In genomic region chr7:32891800-32892520, GRCh38 we compare ENCODE assay signal across 8 cellular contexts. TPM values are rescaled to one million over a fixed set of nuclear protein-coding genes. Genes with fewer than 3 reads are reported as not detected.
DNase-seq lines count a peak whose midpoint lies in the region; ATAC-seq and TF ChIP-seq lines count a peak whose summit lies in the region.

No MANE protein-coding gene starts in this region.

- peak; percentile 70 for TF ChIP-seq POLR2A in prostate gland (IDR thresholded peaks at IDR 0.05)

- DNase-seq in GM13976 (ENCODE audit: low spot score) (peak; percentile 92), NCI-H1436 treated with DMSO at 0.1 percent for 48 hours (lab: John Stamatoyannopoulos, UW) (peak; percentile 56), T follicular helper cell (ENCODE audit: low read depth) (peak; percentile 96), amniotic epithelial cell (ENCODE audit: low read depth) (peak; percentile 88), left ventricle myocardium inferior (peak; percentile 99), prostate gland (ENCODE audit: low spot score) (peak; percentile 96)

- intact Hi-C loops in left ventricle myocardium inferior (cut with micrococcal nuclease) (loop anchor here (10.0 kb wide), 1 partner anchor 53 kb away; no protein-coding TSS in a partner anchor), prostate gland (cut with DNase I) (loop anchor here (5.0 to 10.0 kb wide), 4 partner anchors 50 to 170 kb away; partner anchors contain the start of genes FKBP9 and NT5C3A)

- TF ChIP-seq CTCF in GM13976 (IDR thresholded peaks at IDR 0.05; ENCODE audit: borderline replicate concordance, control extremely low read depth, extremely low read depth, insufficient read depth, missing control alignments) = no peak
- TF ChIP-seq CTCF in left ventricle myocardium inferior (IDR thresholded peaks at IDR 0.05; ENCODE audit: borderline replicate concordance) = no peak
- TF ChIP-seq CTCF in prostate gland (IDR thresholded peaks at IDR 0.05) = no peak

- peak; percentile 50 for ATAC-seq in HG02852 (IDR thresholded peaks at IDR 0.05; ENCODE audit: unreplicated experiment)

- H3K4me3 ChIP-seq in left ventricle myocardium inferior = peak overlapping the region; percentile 84
- H3K4me3 ChIP-seq in prostate gland = peak overlapping the region; percentile 94 to 99
- peak overlapping the region; percentile 99 for H3K4me3 ChIP-seq in urinary bladder (ENCODE audit: low read depth, low read length)

- WGBS in prostate gland = under 1% methylated on average over 34 of the region's 85 CpGs
- WGBS in urinary bladder = under 1% methylated on average over 79 of the region's 85 CpGs

- no peaks in the 10 kb centered on the region for H3K9me3 ChIP-seq in left ventricle myocardium inferior (replicated peaks)
- no peaks in the 10 kb centered on the region for H3K9me3 ChIP-seq in prostate gland

- H3K4me1 ChIP-seq in left ventricle myocardium inferior (peaks cover 52% of the 10 kb centered on the region), prostate gland (replicated peaks) (peaks cover 5% of the 10 kb centered on the region), urinary bladder (ENCODE audit: insufficient read depth) (no peaks in the 10 kb centered on the region)

- H3K36me3 ChIP-seq in left ventricle myocardium inferior (no peaks in the 10 kb centered on the region), prostate gland (no peaks in the 10 kb centered on the region), urinary bladder (ENCODE audit: insufficient read depth) (no peaks in the 10 kb centered on the region)

- in situ Hi-C loops in GM13976 (cut with MboI; ENCODE audit: low sequenced_read_pairs, unreplicated experiment) = no loop called here

- H3K27me3 ChIP-seq in left ventricle myocardium inferior (ENCODE audit: low read depth) = no peaks in the 10 kb centered on the region
- H3K27me3 ChIP-seq in prostate gland (replicated peaks; ENCODE audit: insufficient read depth) = no peaks in the 10 kb centered on the region

- H3K27ac ChIP-seq in left ventricle myocardium inferior (replicated peaks) (peak overlapping the region; percentile 98), prostate gland (peak overlapping the region; percentile 99), urinary bladder (ENCODE audit: low read depth) (peak overlapping the region; percentile 99)

RNA-seq across cellular contexts. Expression of gene KBTBD2, which starts 0.4 kb away (rescaled TPM):
- total RNA-seq in left ventricle myocardium inferior (25.3 TPM), prostate gland (10 to 100 TPM; 13.3 to 38.7 TPM), urinary bladder (64.8 TPM)
- polyA plus RNA-seq in urinary bladder = 19.5 TPM

Comparison
In these comparisons a context has a peak if more than half of its experiments do, and no peak if none do; other contexts are left out.
1. Peak in every context shown above with its lines: DNase-seq, ATAC-seq, H3K4me3 ChIP-seq and H3K27ac ChIP-seq.